Comparison of ENCODE assay signal across 8 cellular contexts in genomic region chr16:30065112-30065942, GRCh38. TPM values are rescaled to one million over a fixed set of nuclear protein-coding genes. Genes with fewer than 3 reads are reported as not detected.
DNase-seq lines count a peak whose midpoint lies in the region; ATAC-seq and TF ChIP-seq lines count a peak whose summit lies in the region.

TSS of gene ALDOA (plus strand) at chr16:30065760. CDS start at chr16:30066898, 1,138 bp downstream.

- peaks cover 33% of the 10 kb centered on the region for H3K36me3 ChIP-seq in muscle layer of colon (ENCODE audit: insufficient read depth, low read length)

- peak; percentile 95 for TF ChIP-seq POLR2A in erythroblast (IDR thresholded peaks at IDR 0.05; ENCODE audit: low read length)

- peaks cover 61% of the 10 kb centered on the region for H3K36me3 Mint-ChIP-seq in activated T-cell treated with anti-CD3 and anti-CD28 coated beads, Interleukin-2, amount 50 U/mL, for 24 hours (ENCODE audit: low read depth)

- peaks cover 42% of the 10 kb centered on the region for H3K4me1 ChIP-seq in muscle layer of colon (ENCODE audit: insufficient read depth, low read length)

- in situ Hi-C loops in KBM-7 (cut with MboI; ENCODE audit: low pct_unique_long_range_greater_than_20kb, low sequenced_read_pairs), result no loop called here

- no peaks in the 10 kb centered on the region for H3K9me3 Mint-ChIP-seq in activated T-cell treated with anti-CD3 and anti-CD28 coated beads, Interleukin-2, amount 50 U/mL, for 24 hours

- peak within 1 kb of the TSS; percentile 99 for H3K4me3 Mint-ChIP-seq in activated T-cell treated with anti-CD3 and anti-CD28 coated beads, Interleukin-2, amount 50 U/mL, for 24 hours

- H3K27ac ChIP-seq in muscle layer of colon (ENCODE audit: low read depth, low read length), result peak within 1 kb of the TSS; percentile 100

- peaks cover 45% of the 10 kb centered on the region for H3K4me1 Mint-ChIP-seq in activated T-cell treated with anti-CD3 and anti-CD28 coated beads, Interleukin-2, amount 50 U/mL, for 24 hours (ENCODE audit: low read depth)

- peak; percentile 97 for DNase-seq in DMS153 (lab: John Stamatoyannopoulos, UW)
- DNase-seq in KBM-7, result peak; percentile 100
- DNase-seq in activated T-cell treated with anti-CD3 and anti-CD28 coated beads, Interleukin-2, amount 50 U/mL, for 24 hours, result peak; percentile 97
- peak; percentile 96 to 98 for DNase-seq in erythroblast (lab: John Stamatoyannopoulos, UW)
- DNase-seq in stimulated activated CD8-positive, alpha-beta memory T cell treated with anti-CD3 and anti-CD28 coated beads, Interleukin-7, amount 100 ng/mL, for 24 hours (ENCODE audit: low read depth), result peak; percentile 92

- no peaks in the 10 kb centered on the region for H3K27me3 ChIP-seq in muscle layer of colon (ENCODE audit: control insufficient read depth in 1 of 2, insufficient read depth in 2 of 2, low read length in 2 of 2)

- peak; percentile 66 for ATAC-seq in GM21619 (IDR thresholded peaks at IDR 0.05; ENCODE audit: unreplicated experiment)

- H3K9me3 ChIP-seq in muscle layer of colon (ENCODE audit: low read length), result no peaks in the 10 kb centered on the region

- peak within 1 kb of the TSS; percentile 99 for H3K27ac Mint-ChIP-seq in activated T-cell treated with anti-CD3 and anti-CD28 coated beads, Interleukin-2, amount 50 U/mL, for 24 hours

- peak within 1 kb of the TSS; percentile 96 for H3K9ac ChIP-seq in muscle layer of colon (ENCODE audit: low read length)

- no peaks in the 10 kb centered on the region for H3K27me3 Mint-ChIP-seq in activated T-cell treated with anti-CD3 and anti-CD28 coated beads, Interleukin-2, amount 50 U/mL, for 24 hours

- H3K4me3 ChIP-seq in muscle layer of colon (ENCODE audit: low read depth in 1 of 2, low read length in 2 of 2), result peak within 1 kb of the TSS; percentile 76 to 94

TF ChIP-seq in PFSK-1, 5 proteins besides CTCF, POLR2A, EP300 and RAD21:
- TF ChIP-seq SIN3A (IDR thresholded peaks at IDR 0.05; ENCODE audit: borderline replicate concordance, insufficient read depth, low read length) (no peak), FOXP2 (optimal IDR thresholded peaks at IDR 0.05; ENCODE audit: borderline replicate concordance, extremely low read depth, extremely low read length, insufficient read depth) (peak; percentile 77), TAF1 (IDR thresholded peaks at IDR 0.05; ENCODE audit: borderline replicate concordance, insufficient read depth, low read length) (peak; percentile 87; the same call in 1 of the 2 replicates), POLR2AphosphoS5 (IDR thresholded peaks at IDR 0.05; ENCODE audit: low read depth, low read length) (peak; percentile 74), REST (IDR thresholded peaks at IDR 0.05; ENCODE audit: insufficient read depth in 1 of 2, low read depth in 2 of 2, low read length in 2 of 2) (no peak; a peak in 1 of 4 replicates)

RNA-seq across cellular contexts. Expression of gene ALDOA, which starts in this region (rescaled TPM):
- 1,169 TPM for polyA plus RNA-seq in PFSK-1 (2012; ENCODE audit: insufficient read length, low read depth)

Comparison
In these comparisons a context has a peak if more than half of its experiments do, and no peak if none do; other contexts are left out.
1. Peak in every context shown above with its lines: DNase-seq, ATAC-seq, H3K4me3 ChIP-seq and H3K27ac ChIP-seq.